Comparison of ENCODE assay signal across 8 cellular contexts in genomic region chr16:29925805-29926674, GRCh38. TPM values are rescaled to one million over a fixed set of nuclear protein-coding genes. Genes with fewer than 3 reads are reported as not detected.
DNase-seq lines count a peak whose midpoint lies in the region; ATAC-seq and TF ChIP-seq lines count a peak whose summit lies in the region.

Gene KCTD13, minus strand, starts transcription at chr16:29926226. Its CDS starts 193 bp downstream, at chr16:29926033.

- H3K27ac ChIP-seq in dorsolateral prefrontal cortex = peak within 1 kb of the TSS; percentile 11 to 97 (median 92)

- H3K4me1 Mint-ChIP-seq in activated CD4-positive, alpha-beta memory T cell treated with anti-CD3 and anti-CD28 coated beads for 36 hours (ENCODE audit: low read depth) = peaks cover 37% of the 10 kb centered on the region

- WGBS in lower leg skin, 2 donors = 0 to 1% methylated on average over 38 to 39 of the region's 84 CpGs

- H3K27ac Mint-ChIP-seq in activated CD4-positive, alpha-beta memory T cell treated with anti-CD3 and anti-CD28 coated beads for 36 hours = peak within 1 kb of the TSS; percentile 89

- CTCF ChIA-PET in activated CD4-positive, alpha-beta memory T cell treated with anti-CD3 and anti-CD28 coated beads for 36 hours (lab: Charles Lee) = interaction anchor here (0.6 to 2.6 kb wide), 12 partner anchors 10 to 235 kb away, joined by 3 to 12 read pairs (median 4); partner anchors contain the start of genes ASPHD1, KIF22 and TMEM219

- H3K9me3 Mint-ChIP-seq in activated CD4-positive, alpha-beta memory T cell treated with anti-CD3 and anti-CD28 coated beads for 36 hours = no peaks in the 10 kb centered on the region

- H3K36me3 Mint-ChIP-seq in activated CD4-positive, alpha-beta memory T cell treated with anti-CD3 and anti-CD28 coated beads for 36 hours = peaks cover 4% of the 10 kb centered on the region

- TF ChIP-seq CTCF in dorsolateral prefrontal cortex (IDR thresholded peaks at IDR 0.05 in 54 of 56, conservative IDR thresholded peaks at IDR 0.05 in 2 of 56; ENCODE audit: low read depth in 1 of 56, partially characterized antibody in 56 of 56) (peak in 15 of 56 donors; percentile 5 to 43 (median 22)), lower leg skin (IDR thresholded peaks at IDR 0.05) (no peak)

- H3K27me3 ChIP-seq in dorsolateral prefrontal cortex = no peaks in the 10 kb centered on the region

- POLR2A ChIA-PET in activated CD4-positive, alpha-beta memory T cell treated with anti-CD3 and anti-CD28 coated beads for 36 hours (lab: Charles Lee) = interaction anchor here (0.6 to 2.3 kb wide), 21 partner anchors 10 to 976 kb away, joined by 3 to 13 read pairs (median 5); partner anchors contain the start of genes ALDOA, ASPHD1, CDIPT and HIRIP3

- peak within 1 kb of the TSS; percentile 82 for H3K4me3 Mint-ChIP-seq in activated CD4-positive, alpha-beta memory T cell treated with anti-CD3 and anti-CD28 coated beads for 36 hours

- DNase-seq in C1 segment of cervical spinal cord (lab: John Stamatoyannopoulos, UW) (peak in 13 of 14 donors; percentile 78 to 96 (median 88)), NCI-H774 (lab: John Stamatoyannopoulos, UW) (peak; percentile 80), dorsolateral prefrontal cortex (peak; percentile 74 to 93 (median 80)), lower leg skin (ENCODE audit: low spot score in 2 of 2) (peak; percentile 71 to 97)
- DNase-seq in activated CD4-positive, alpha-beta memory T cell treated with anti-CD3 and anti-CD28 coated beads for 36 hours = peak; percentile 93
- DNase-seq in stimulated activated CD4-positive, alpha-beta T cell treated with anti-CD3 and anti-CD28 coated beads, TNF-alpha, amount 100 ng/mL, for 1 hour (ENCODE audit: low read depth in 3 of 3, low spot score in 1 of 3) = peak; percentile 70 to 93 (median 91)

- intact Hi-C loops in activated CD4-positive, alpha-beta memory T cell treated with anti-CD3 and anti-CD28 coated beads for 36 hours (cut with micrococcal nuclease) = loop anchor here (1.0 to 5.0 kb wide), 5 partner anchors 26 to 70 kb away; partner anchors contain the start of genes ASPHD1, CDIPT, INO80E and TAOK2
- intact Hi-C loops in dorsolateral prefrontal cortex (cut with DNase I) = loop anchor here (1.0 to 5.0 kb wide), 5 partner anchors 25 to 79 kb away; partner anchors contain the start of genes ASPHD1 (in 1 of the 2), TAOK2 (in 1 of the 2) and TMEM219 (in 1 of the 2)
- intact Hi-C loops in lower leg skin (cut with DNase I; ENCODE audit: low total_unique reads) = no loop called here

- peak; percentile 86 for ATAC-seq in GM19351 (IDR thresholded peaks at IDR 0.05; ENCODE audit: unreplicated experiment)
- peak; percentile 84 for ATAC-seq in HG03520 (IDR thresholded peaks at IDR 0.05; ENCODE audit: unreplicated experiment)

- peak within 1 kb of the TSS; percentile 57 to 100 (median 97) for H3K4me3 ChIP-seq in dorsolateral prefrontal cortex
- H3K4me3 ChIP-seq in lower leg skin (ENCODE audit: low read depth, poor library complexity, severe bottlenecking) = peak within 1 kb of the TSS; percentile 91

- no peak for TF ChIP-seq POLR2A in lower leg skin (IDR thresholded peaks at IDR 0.05)

- no peaks in the 10 kb centered on the region for H3K27me3 Mint-ChIP-seq in activated CD4-positive, alpha-beta memory T cell treated with anti-CD3 and anti-CD28 coated beads for 36 hours

RNA-seq across cellular contexts. Expression of gene KCTD13, which starts in this region (rescaled TPM):
- total RNA-seq in activated CD4-positive, alpha-beta memory T cell treated with anti-CD3 and anti-CD28 coated beads for 36 hours = 10 to 100 TPM; 36.6 to 37.9 TPM
- total RNA-seq in dorsolateral prefrontal cortex (10 to 100 TPM; 38.6 to 87.0 (median 61.2) TPM), lower leg skin (10 to 100 TPM; 19.7 to 34.4 (median 26.0) TPM)

Comparison
In these comparisons a context has a peak if more than half of its experiments do, and no peak if none do; other contexts are left out.
1. Peak in every context shown above with its lines: DNase-seq, ATAC-seq, H3K4me3 ChIP-seq and H3K27ac ChIP-seq.